6 cellular contexts compared by ENCODE assay signal in the genomic region with DNA sequence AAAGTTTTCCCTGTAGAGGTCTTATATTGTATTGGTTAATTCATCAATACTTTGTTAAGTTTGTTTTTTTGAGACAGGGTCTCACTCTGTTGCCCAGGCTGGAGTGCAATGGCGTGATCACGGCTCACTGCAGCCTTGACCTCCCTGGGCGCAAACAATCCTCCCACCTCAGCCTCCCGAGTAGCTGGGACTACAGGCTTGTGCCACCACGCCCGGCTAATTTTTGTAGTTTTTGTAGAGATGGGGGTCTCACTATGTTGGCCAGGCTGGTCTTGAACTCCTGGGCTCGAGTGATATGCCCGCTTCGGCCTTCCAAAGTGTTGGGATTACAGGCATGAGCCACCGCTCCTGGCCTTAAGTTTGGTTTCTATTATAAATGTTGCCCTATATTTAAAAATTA. TPM values are rescaled to one million over a fixed set of nuclear protein-coding genes. Genes with fewer than 3 reads are reported as not detected.
DNase-seq lines count a peak whose midpoint lies in the region; ATAC-seq, FAIRE-seq and TF ChIP-seq lines count a peak whose summit lies in the region.
"Not testable (repeated sequence)": the region's sequence is repeated elsewhere in the genome, so short reads cannot be mapped to it uniquely, and the experiment has no call there.

No MANE protein-coding gene starts in this region.

- not testable (repeated sequence) for TF ChIP-seq POLR2A in HCT116 (IDR thresholded peaks at IDR 0.05; ENCODE audit: borderline replicate concordance, extremely low read depth, insufficient read depth, insufficient read length)

- not testable (repeated sequence) for H4K20me1 ChIP-seq in HCT116 (ENCODE audit: insufficient read depth); PC-9 (ENCODE audit: insufficient read depth); keratinocyte (ENCODE audit: control insufficient read depth, extremely low read depth, insufficient read depth, low read length)

- dilution Hi-C loops in keratinocyte (cut with MboI; ENCODE audit: extremely low pct_ligation_motif_present, low sequenced_read_pairs), result not testable (repeated sequence)

- H3K4me2 ChIP-seq in HCT116 (ENCODE audit: low read length), result peak overlapping the region; percentile 99
- peak overlapping the region; percentile 99 for H3K4me2 ChIP-seq in PC-9
- H3K4me2 ChIP-seq in keratinocyte (ENCODE audit: control insufficient read depth, extremely low read depth, insufficient read depth, low read depth, low read length), result peak overlapping the region; percentile 90

- not testable (repeated sequence) for H2AFZ ChIP-seq in HCT116 (ENCODE audit: low read depth, low read length, poor library complexity, severe bottlenecking); PC-9; keratinocyte (ENCODE audit: control insufficient read depth, low read length)

- POLR2A ChIA-PET in HCT116 (lab: Charles Lee), result not testable (repeated sequence)
- POLR2A ChIA-PET in PC-9 (lab: Charles Lee; ENCODE audit: unreplicated experiment), result interaction anchor here (0.6 kb wide), 2 partner anchors 12 to 148 kb away, joined by 3 to 8 read pairs; no protein-coding TSS in a partner anchor

- H3K9ac ChIP-seq in HCT116 (ENCODE audit: low read length); colonic mucosa (ENCODE audit: low read depth in 2 of 2, low read length in 2 of 2); keratinocyte (ENCODE audit: control insufficient read depth, extremely low read depth, insufficient read depth, low read length): not testable (repeated sequence)

- BruUV-seq in HCT116 (replicated peaks; lab: Mats Ljungman, UMichigan); PC-9 (replicated peaks; lab: Mats Ljungman, UMichigan): not testable (repeated sequence)

- not testable (repeated sequence) for H3K27ac ChIP-seq in HCT116 (ENCODE audit: low read depth, low read length); keratinocyte (ENCODE audit: control insufficient read depth, insufficient read depth, low read length)
- H3K27ac ChIP-seq in PC-9 (peak overlapping the region; percentile 74), colonic mucosa (peak overlapping the region; percentile 95), small intestine (ENCODE audit: low read depth in 1 of 2, low read length in 1 of 2) (peak overlapping the region; percentile 99)

- not testable (repeated sequence) for H3K79me2 ChIP-seq in HCT116 (ENCODE audit: insufficient read depth, low read length); PC-9 (ENCODE audit: low read depth); keratinocyte (ENCODE audit: control insufficient read depth, insufficient read depth, low read length)

- not testable (repeated sequence) for TF ChIP-seq RAD21 in HCT116 (IDR thresholded peaks at IDR 0.05; ENCODE audit: low read depth)

- RAD21 ChIA-PET in HCT116 (lab: Charles Lee; ENCODE audit: low non-redundant PET in 1 of 2, low total read pairs in 2 of 2, uncharacterized antibody in 2 of 2, unreplicated experiment in 2 of 2), result not testable (repeated sequence)

- TF ChIP-seq CTCF in HCT116 (IDR thresholded peaks at IDR 0.05 in 2 of 3, conservative IDR thresholded peaks at IDR 0.05 in 1 of 3; ENCODE audit: borderline replicate concordance in 1 of 3, insufficient read depth in 1 of 3, low read depth in 2 of 3, low read length in 2 of 3); PC-9 (conservative IDR thresholded peaks at IDR 0.05); colonic mucosa (IDR thresholded peaks at IDR 0.05); keratinocyte (optimal IDR thresholded peaks at IDR 0.05 in 1 of 3, IDR thresholded peaks at IDR 0.05 in 1 of 3, conservative IDR thresholded peaks at IDR 0.05 in 1 of 3; ENCODE audit: extremely low read depth in 1 of 3, insufficient read depth in 2 of 3, low read length in 3 of 3): not testable (repeated sequence)

- CTCF ChIA-PET in HCT116 (lab: Charles Lee), result interaction anchor here (1.0 kb wide), 1 partner anchor 233 kb away, joined by 3 read pairs; no protein-coding TSS in a partner anchor
- CTCF ChIA-PET in PC-9 (lab: Charles Lee), result interaction anchor here (0.6 to 1.0 kb wide), 3 partner anchors 232 to 1487 kb away, joined by 3 to 17 read pairs (median 4); no protein-coding TSS in a partner anchor

- H3K9me3 ChIP-seq in HCT116 (ENCODE audit: control insufficient read depth in 1 of 2, insufficient read depth in 1 of 2, low read depth in 1 of 2, low read length in 2 of 2); PC-9 (ENCODE audit: insufficient read depth, low read depth); colonic mucosa; keratinocyte (ENCODE audit: control insufficient read depth, low read depth, low read length); small intestine (ENCODE audit: control insufficient read depth, low read depth): not testable (repeated sequence)

- DNase-seq in HCT116 (ENCODE audit: low read depth, low spot score); PC-9; colonic mucosa; keratinocyte (ENCODE audit: low read depth, low spot score); small intestine: not testable (repeated sequence)
- peak; percentile 6 for DNase-seq in Right ventricle myocardium superior

- H3F3A ChIP-seq in PC-9 (ENCODE audit: insufficient read depth, low read depth), result peaks cover 35% of the 10 kb centered on the region

- H3K9me1 ChIP-seq in keratinocyte (ENCODE audit: control insufficient read depth, extremely low read depth, insufficient read depth, low read length), result not testable (repeated sequence)

- intact Hi-C loops in HCT116 (cut with micrococcal nuclease) (loop anchor here (10.0 kb wide), 1 partner anchor 402 kb away; no protein-coding TSS in a partner anchor), PC-9 (cut with micrococcal nuclease; ENCODE audit: unreplicated experiment) (loop anchor here (1.0 to 5.0 kb wide), 4 partner anchors 145 to 1260 kb away; a partner anchor contains a TSS)
- intact Hi-C loops in colonic mucosa (cut with DNase I); Right ventricle myocardium superior (cut with DNase I): not testable (repeated sequence)

- H3K4me1 ChIP-seq in HCT116 (ENCODE audit: control insufficient read depth in 1 of 2, insufficient read depth in 2 of 2, low read length in 2 of 2) (peaks cover 22 to 38% of the 10 kb centered on the region in 2 experiments), PC-9 (replicated peaks; ENCODE audit: insufficient read depth) (peaks cover 20% of the 10 kb centered on the region), colonic mucosa (peaks cover 14% of the 10 kb centered on the region), keratinocyte (ENCODE audit: control insufficient read depth, extremely low read depth, insufficient read depth, low read length) (peaks cover 22% of the 10 kb centered on the region)
- not testable (repeated sequence) for H3K4me1 ChIP-seq in small intestine (ENCODE audit: control insufficient read depth in 2 of 2, insufficient read depth in 1 of 2, low read depth in 1 of 2, low read length in 1 of 2)

- not testable (repeated sequence) for H3K4me3 ChIP-seq in HCT116 (replicated peaks in 1 of 2; ENCODE audit: low read depth in 1 of 2, low read length in 2 of 2); colonic mucosa; small intestine (ENCODE audit: low read depth in 1 of 2, low read length in 2 of 2)
- H3K4me3 ChIP-seq in PC-9 (peak overlapping the region; percentile 87; the same call in 1 of the 2 replicates), keratinocyte (ENCODE audit: control insufficient read depth in 2 of 3, extremely low read depth in 1 of 3, insufficient read depth in 2 of 3, low read depth in 1 of 3, low read length in 3 of 3) (peak overlapping the region in 1 of 3 experiments; percentile 64)

- H3K27me3 ChIP-seq in HCT116 (ENCODE audit: insufficient read depth, low read length); PC-9 (ENCODE audit: insufficient read depth, low read depth); small intestine (ENCODE audit: control insufficient read depth in 2 of 2, insufficient read depth in 2 of 2, low read length in 2 of 2): not testable (repeated sequence)
- H3K27me3 ChIP-seq in colonic mucosa (peaks cover 19% of the 10 kb centered on the region), keratinocyte (ENCODE audit: control insufficient read depth, extremely low read depth, insufficient read depth, low read length) (peaks cover 47% of the 10 kb centered on the region)

- ATAC-seq in HCT116; Right ventricle myocardium superior (ENCODE audit: poor library complexity): not testable (repeated sequence)

- not testable (repeated sequence) for H3K9me2 ChIP-seq in HCT116 (ENCODE audit: insufficient read depth); PC-9 (ENCODE audit: insufficient read depth)

- 67 to 88% (median 77%) methylated on average over 10 of the region's 10 CpGs for WGBS in small intestine, 3 donors

- FAIRE-seq in keratinocyte (lab: Jason Lieb, UNC); small intestine (lab: Jason Lieb, UNC): not testable (repeated sequence)

- H3K36me3 ChIP-seq in HCT116 (ENCODE audit: control insufficient read depth in 1 of 2, insufficient read depth in 2 of 2, low read length in 2 of 2); PC-9 (ENCODE audit: low read depth); colonic mucosa; keratinocyte (ENCODE audit: control insufficient read depth in 2 of 2, extremely low read depth in 1 of 2, insufficient read depth in 2 of 2, low read length in 2 of 2); small intestine (ENCODE audit: control insufficient read depth in 2 of 2, insufficient read depth in 2 of 2, low read length in 2 of 2): not testable (repeated sequence)

RNA-seq across cellular contexts. Expression of a gene that starts 4.4 kb away (rescaled TPM):
- total RNA-seq in HCT116 (2021; ENCODE audit: unreplicated experiment) (5.7 TPM), PC-9 (2021) (21.8 and 36.5 TPM in 2 replicates), colonic mucosa (100 to 1,000 TPM; 186 to 239 TPM), Right ventricle myocardium superior (not detected)
- polyA plus RNA-seq in HCT116 (2012), result 2.6 and 3.2 TPM in 2 replicates
- polyA plus RNA-seq in keratinocyte (0.14 to 0.31 TPM (median 0.22 TPM) in 3 replicates), small intestine (100 to 1,000 TPM in 2 of 3 donors, 10 to 100 TPM in 1; 71.0 to 443 (median 361) TPM)
- 0.11 TPM for polyA plus RNA-seq in keratinocyte (2011; ENCODE audit: low read depth)
- polyA plus RNA-seq in keratinocyte (2011; cell fraction: cytosol; rRNA removed), result 0.17 and 0.21 TPM in 2 replicates
- polyA plus RNA-seq in keratinocyte (2011; cell fraction: nucleus; rRNA removed), result 0.87 and 1.3 TPM in 2 replicates
- polyA plus RNA-seq in keratinocyte (2012; ENCODE audit: low replicate concordance), result 0.73 and 1.8 TPM in 2 replicates
- polyA minus RNA-seq in keratinocyte, result 0.16 TPM in 1 of 3 replicates, not detected in the others
- 1.2 TPM for polyA minus RNA-seq in keratinocyte (2011; cell fraction: cytosol; rRNA and poly(A)+ RNA removed)
- polyA minus RNA-seq in keratinocyte (2011; cell fraction: nucleus; rRNA and poly(A)+ RNA removed), result 0.23 and 1.8 TPM in 2 replicates
